17 cellular contexts compared by ENCODE assay signal in the genomic region with DNA sequence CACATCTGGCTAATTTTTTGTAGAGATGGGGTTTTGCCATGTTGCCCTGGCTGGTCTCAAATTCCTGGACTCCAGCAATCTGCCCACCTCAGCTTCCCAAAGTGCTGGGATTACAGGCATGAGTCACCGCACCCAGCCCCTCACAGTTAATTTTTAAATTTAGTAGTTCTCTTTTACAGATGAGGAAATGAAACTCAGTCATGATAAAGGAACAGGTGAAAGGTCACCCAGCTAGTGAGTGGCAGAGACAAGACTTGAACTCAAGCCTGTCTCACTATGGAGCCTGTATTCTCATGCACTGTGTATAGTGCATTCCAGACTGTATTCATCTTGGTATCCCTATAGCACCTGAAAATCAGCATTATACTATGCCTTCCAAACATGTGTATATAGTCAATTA.
A peak's percentile ranks its signal among the peaks of the same experiment; 100 is the strongest.
DNase-seq lines count a peak whose midpoint lies in the region; FAIRE-seq and TF ChIP-seq lines count a peak whose summit lies in the region.
"Had no signal": no experiment of that assay in that cellular context is flagged by ENCODE, and none has a peak within 500 bp of the region (broad histone marks: within the 10 kb centered on the region; RNA-seq: fewer than 3 reads in every experiment).

No MANE protein-coding gene starts in this region.

- H3K4me2 ChIP-seq in KMS-11 = peak overlapping the region; percentile 89

- H3K36me3 ChIP-seq in KMS-11 (ENCODE audit: insufficient read depth) = no peaks in the 10 kb centered on the region
- H3K36me3 ChIP-seq: pancreas had no signal

- H3K9ac ChIP-seq in KMS-11 = no peak overlapping the region
- H3K9ac ChIP-seq: GM23248 had no signal

- H3K27ac ChIP-seq in KMS-11 = peak overlapping the region; percentile 99
- H3K27ac ChIP-seq: GM23248, pancreas, RWPE1 had no signal

- no peaks in the 10 kb centered on the region for H4K20me1 ChIP-seq in KMS-11 (ENCODE audit: insufficient read depth)

- H3K4me3 ChIP-seq in KMS-11 (IDR thresholded peaks at IDR 0.05; ENCODE audit: insufficient read depth, low read depth, low read length) = no peak overlapping the region
- H3K4me3 ChIP-seq: GM23248, K562, pancreas had no signal

- no peak for TF ChIP-seq POLR2A in GM12891 (IDR thresholded peaks at IDR 0.05; ENCODE audit: low read depth, low read length)

- DNase-seq in GM12891 (ENCODE audit: insufficient read length, low spot score) (no peak), RPMI8226 (peak; percentile 60), pons (ENCODE audit: low spot score) (peak; percentile 26), NCI-H524 treated with DMSO at 0.1 percent for 48 hours (lab: John Stamatoyannopoulos, UW) (no peak), T-helper 1 cell (no peak), NCI-H1417 (lab: John Stamatoyannopoulos, UW) (no peak)
- DNase-seq in stimulated activated CD4-positive, alpha-beta T cell treated with anti-CD3 and anti-CD28 coated beads, Interleukin-2, amount 100 ng/mL, for 24 hours = no peak
- DNase-seq: activated CD4-positive, CD25-positive, alpha-beta regulatory T cell treated with anti-CD3 and anti-CD28 coated beads, Interleukin-2, amount 50 U/mL, for 72 hours; activated naive CD4-positive, alpha-beta T cell; GM23248; NCI-H526; pancreas; stimulated activated CD4-positive, alpha-beta T cell treated with anti-CD3 and anti-CD28 coated beads, Interleukin-4, amount 100 ng/mL, for 24 hours; stimulated activated CD8-positive, alpha-beta memory T cell treated with anti-CD3 and anti-CD28 coated beads, Interleukin-4, amount 100 ng/mL, for 48 hours had no signal

- FAIRE-seq in GM12891 (lab: Jason Lieb, UNC) = peak; percentile 50
- FAIRE-seq: K562, pancreas had no signal

- peaks cover 53% of the 10 kb centered on the region for H3K4me1 ChIP-seq in KMS-11 (ENCODE audit: low read depth, poor library complexity, severe bottlenecking)
- H3K4me1 ChIP-seq: pancreas had no signal

- peak overlapping the region; percentile 72; the same call in 1 of the 2 replicates for H2AFZ ChIP-seq in KMS-11 (ENCODE audit: low read depth)
- H2AFZ ChIP-seq: GM23248 had no signal

- TF ChIP-seq CTCF in KMS-11 (conservative IDR thresholded peaks at IDR 0.05; ENCODE audit: low read depth, low read length) = no peak

- H3K79me2 ChIP-seq in KMS-11 (ENCODE audit: insufficient read depth, low read depth) = no peaks in the 10 kb centered on the region

- no peaks in the 10 kb centered on the region for H3K27me3 ChIP-seq in KMS-11 (ENCODE audit: insufficient read depth, low read depth)
- H3K27me3 ChIP-seq: pancreas had no signal

TF ChIP-seq in GM12891, 5 proteins besides CTCF, POLR2A, EP300 and RAD21:
- TF ChIP-seq POU2F2 (IDR thresholded peaks at IDR 0.05; ENCODE audit: low read depth, low read length) = no peak
- TF ChIP-seq PAX5 (IDR thresholded peaks at IDR 0.05; ENCODE audit: insufficient read depth, low read length, severe bottlenecking) = no peak
- TF ChIP-seq POLR2AphosphoS5 (IDR thresholded peaks at IDR 0.05; ENCODE audit: low read depth, low read length) = no peak
- TF ChIP-seq TAF1 (IDR thresholded peaks at IDR 0.05; ENCODE audit: low read depth, low read length) = no peak
- peak; percentile 93 for TF ChIP-seq SPI1 (IDR thresholded peaks at IDR 0.05; ENCODE audit: low read depth, low read length)

Comparison
In these comparisons a context has a peak if more than half of its experiments do, and no peak if none do; other contexts are left out.
1. DNase-seq: peak in RPMI8226 (single experiment) and pons (single experiment); none in GM12891 (single experiment), stimulated activated CD4-positive, alpha-beta T cell treated with anti-CD3 and anti-CD28 coated beads, Interleukin-2, amount 100 ng/mL, for 24 hours (0 of 2), NCI-H524 treated with DMSO at 0.1 percent for 48 hours (single experiment), T-helper 1 cell (0 of 5) and NCI-H1417 (0 of 3).